In genomic region chr15:37031198-37031597, GRCh38 we compare ENCODE assay signal across 17 cellular contexts.
DNase-seq lines count a peak whose midpoint lies in the region; ATAC-seq, FAIRE-seq and TF ChIP-seq lines count a peak whose summit lies in the region.
"Had no signal": no experiment of that assay in that cellular context is flagged by ENCODE, and none has a peak within 500 bp of the region (broad histone marks: within the 10 kb centered on the region; RNA-seq: fewer than 3 reads in every experiment).

No MANE protein-coding gene starts in this region.

- H3K36me3 Mint-ChIP-seq in HFFc6 (ENCODE audit: low read depth) (peaks cover 47% of the 10 kb centered on the region), astrocyte (ENCODE audit: low read depth, unreplicated experiment) (peaks cover 13% of the 10 kb centered on the region)

- H3K9ac ChIP-seq in astrocyte (ENCODE audit: low read length) = no peak overlapping the region

- H3K4me3 ChIP-seq in AG04450 (ENCODE audit: low read depth, low read length) (no peak overlapping the region), astrocyte (ENCODE audit: insufficient read depth, low read depth, low read length) (no peak overlapping the region), SJCRH30 (no peak overlapping the region), tibial artery (no peak overlapping the region)
- H3K4me3 ChIP-seq: vagina had no signal

- no peak overlapping the region for H2AFZ ChIP-seq in astrocyte (ENCODE audit: low read depth, low read length)

- DNase-seq in AG04450 (ENCODE audit: low read depth, low spot score) = peak; percentile 83
- DNase-seq in HFFc6 = peak; percentile 79
- peak; percentile 79 for DNase-seq in astrocyte (ENCODE audit: low read depth)
- DNase-seq in glomerular visceral epithelial cell (ENCODE audit: extremely low spot score) = peak; percentile 26
- DNase-seq in SJCRH30 = no peak
- no peak for DNase-seq in tibial artery
- DNase-seq: activated T-cell treated with anti-CD3 and anti-CD28 coated beads, Interleukin-2, amount 50 U/mL, for 48 hours; hypothalamus; left colon; NCI-H1417; NCI-H2227 treated with DMSO at 0.1 percent for 48 hours; stimulated activated CD4-positive, alpha-beta T cell treated with anti-CD3 and anti-CD28 coated beads, Interleukin-15, amount 100 ng/mL, for 24 hours; stimulated activated naive CD8-positive, alpha-beta T cell treated with anti-CD3 and anti-CD28 coated beads, Interleukin-15, amount 100 ng/mL, for 72 hours had no signal

- ATAC-seq in GM21381 (IDR thresholded peaks at IDR 0.05; ENCODE audit: unreplicated experiment) (no peak), HG02588 (IDR thresholded peaks at IDR 0.05; ENCODE audit: unreplicated experiment) (no peak)
- ATAC-seq: left colon; stimulated activated naive CD8-positive, alpha-beta T cell treated with anti-CD3 and anti-CD28 coated beads, Interleukin-15, amount 100 ng/mL, for 72 hours had no signal

- H3K27ac Mint-ChIP-seq in HFFc6 (peak overlapping the region; percentile 59), astrocyte (ENCODE audit: unreplicated experiment) (no peak overlapping the region)
- H3K27ac Mint-ChIP-seq: stimulated activated naive CD8-positive, alpha-beta T cell treated with anti-CD3 and anti-CD28 coated beads, Interleukin-15, amount 100 ng/mL, for 72 hours had no signal

- TF ChIP-seq CTCF in AG04450 (IDR thresholded peaks at IDR 0.05; ENCODE audit: low read depth, low read length) = no peak
- no peak for TF ChIP-seq CTCF in HFFc6 (IDR thresholded peaks at IDR 0.05)
- TF ChIP-seq CTCF in astrocyte (IDR thresholded peaks at IDR 0.05; ENCODE audit: insufficient read depth, low read depth, low read length) = no peak
- TF ChIP-seq CTCF in tibial artery (IDR thresholded peaks at IDR 0.05) = no peak

- FAIRE-seq in astrocyte (lab: Jason Lieb, UNC) = no peak
- FAIRE-seq: GM19239 had no signal

- intact Hi-C loops in tibial artery (cut with DNase I; ENCODE audit: low total_unique reads) = no loop called here

- peak overlapping the region; percentile 61 for H3K4me3 Mint-ChIP-seq in HFFc6
- no peak overlapping the region for H3K4me3 Mint-ChIP-seq in astrocyte (ENCODE audit: unreplicated experiment)
- H3K4me3 Mint-ChIP-seq: stimulated activated naive CD8-positive, alpha-beta T cell treated with anti-CD3 and anti-CD28 coated beads, Interleukin-15, amount 100 ng/mL, for 72 hours had no signal

- peaks cover 45% of the 10 kb centered on the region for H4K20me1 ChIP-seq in astrocyte (ENCODE audit: insufficient read depth, low read length)

- H3K27ac ChIP-seq in AG04450 (ENCODE audit: low read depth, low read length) (peak overlapping the region; percentile 55), astrocyte (ENCODE audit: low read depth, low read length) (no peak overlapping the region), SJCRH30 (no peak overlapping the region), tibial artery (no peak overlapping the region)
- H3K27ac ChIP-seq: vagina had no signal

- peak overlapping the region; percentile 29 for H3K4me2 ChIP-seq in astrocyte (ENCODE audit: low read length)

- no peaks in the 10 kb centered on the region for H3K27me3 ChIP-seq in AG04450 (ENCODE audit: control insufficient read depth, insufficient read depth, low read length)
- H3K27me3 ChIP-seq in astrocyte (ENCODE audit: insufficient read depth, low read length) = no peaks in the 10 kb centered on the region
- no peaks in the 10 kb centered on the region for H3K27me3 ChIP-seq in SJCRH30
- H3K27me3 ChIP-seq in tibial artery = no peaks in the 10 kb centered on the region
- H3K27me3 ChIP-seq: vagina had no signal

- H3K36me3 ChIP-seq in astrocyte (ENCODE audit: insufficient read depth, low read length) (peaks cover 21% of the 10 kb centered on the region), SJCRH30 (peaks cover 13% of the 10 kb centered on the region), tibial artery (peaks cover 0 to 19% (median 0%) of the 10 kb centered on the region in 3 donors)
- H3K36me3 ChIP-seq: vagina had no signal

- H3K9me3 Mint-ChIP-seq in HFFc6 (no peaks in the 10 kb centered on the region), astrocyte (ENCODE audit: unreplicated experiment) (no peaks in the 10 kb centered on the region)
- H3K9me3 Mint-ChIP-seq: stimulated activated naive CD8-positive, alpha-beta T cell treated with anti-CD3 and anti-CD28 coated beads, Interleukin-15, amount 100 ng/mL, for 72 hours had no signal

- CTCF ChIA-PET in AG04450 (lab: Charles Lee) = no interaction called here

- H3K9me3 ChIP-seq in AG04450 (ENCODE audit: control insufficient read depth, insufficient read depth, low read length) (no peaks in the 10 kb centered on the region), astrocyte (ENCODE audit: insufficient read depth, low read depth, low read length) (no peaks in the 10 kb centered on the region), SJCRH30 (replicated peaks) (no peaks in the 10 kb centered on the region), tibial artery (no peaks in the 10 kb centered on the region)
- H3K9me3 ChIP-seq: vagina had no signal

- POLR2A ChIA-PET in AG04450 (lab: Yijun Ruan, JAX) = interaction anchor here (0.7 kb wide), 1 partner anchor 70 kb away, joined by 4 read pairs; no protein-coding TSS in a partner anchor

- H3K27me3 Mint-ChIP-seq in HFFc6 (ENCODE audit: insufficient read depth) (peaks cover 2% of the 10 kb centered on the region; the same call in 1 of the 2 replicates), astrocyte (ENCODE audit: low read depth, unreplicated experiment) (no peaks in the 10 kb centered on the region)

- peaks cover 35% of the 10 kb centered on the region for H3K79me2 ChIP-seq in astrocyte (ENCODE audit: insufficient read depth, low read length)

- no peaks in the 10 kb centered on the region for H3K4me1 ChIP-seq in astrocyte (ENCODE audit: insufficient read depth, low read length)
- H3K4me1 ChIP-seq in SJCRH30 = peaks cover 12% of the 10 kb centered on the region
- no peaks in the 10 kb centered on the region for H3K4me1 ChIP-seq in tibial artery

- H3K4me1 Mint-ChIP-seq in HFFc6 (ENCODE audit: low read depth) (peaks cover 55% of the 10 kb centered on the region), astrocyte (ENCODE audit: low read depth, unreplicated experiment) (peaks cover 18% of the 10 kb centered on the region)
- H3K4me1 Mint-ChIP-seq: stimulated activated naive CD8-positive, alpha-beta T cell treated with anti-CD3 and anti-CD28 coated beads, Interleukin-15, amount 100 ng/mL, for 72 hours had no signal

Comparison
In these comparisons a context has a peak if more than half of its experiments do, and no peak if none do; other contexts are left out.
1. DNase-seq: peak in AG04450 (single experiment), HFFc6 (single experiment), astrocyte (single experiment) and glomerular visceral epithelial cell (single experiment); none in SJCRH30 (0 of 2) and tibial artery (0 of 2).